In the genomic region with DNA sequence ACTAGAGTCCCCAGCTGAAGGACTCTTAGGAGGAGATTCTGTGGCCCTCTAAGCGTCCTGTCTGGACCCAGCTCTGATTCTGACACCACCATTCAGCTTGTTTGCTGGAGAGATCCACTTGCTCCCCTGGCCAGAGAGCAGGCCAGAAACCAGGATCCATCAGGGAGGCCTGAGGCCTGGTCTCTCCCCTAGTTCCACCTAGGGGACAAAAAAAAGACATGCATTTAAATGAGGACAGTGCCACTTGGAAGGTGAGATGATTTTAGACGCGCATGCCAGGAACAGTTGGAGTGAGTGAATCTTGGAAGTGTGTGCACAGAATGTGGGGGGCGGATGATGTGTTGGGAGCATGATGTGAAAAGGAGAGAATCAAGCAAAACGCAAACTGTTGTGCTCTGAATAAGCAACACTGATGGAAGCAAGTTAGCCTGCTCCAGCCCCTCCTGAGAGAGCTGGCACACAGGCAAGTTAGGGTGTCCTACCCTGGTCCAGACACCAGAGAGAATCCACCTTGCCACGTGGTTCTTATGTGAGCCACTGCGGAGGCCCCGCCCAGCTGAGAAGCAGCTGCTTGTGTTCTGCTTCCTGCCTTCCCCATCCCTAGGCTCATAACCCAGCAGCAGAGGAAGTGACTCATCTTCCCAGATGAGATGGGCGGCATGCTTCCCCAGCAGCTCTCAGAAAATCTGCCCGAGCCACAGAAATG, we compare ENCODE assay signal across 9 cellular contexts. TPM values are rescaled to one million over a fixed set of nuclear protein-coding genes. Genes with fewer than 3 reads are reported as not detected.
DNase-seq lines count a peak whose midpoint lies in the region; ATAC-seq and TF ChIP-seq lines count a peak whose summit lies in the region.
"Had no signal": no experiment of that assay in that cellular context is flagged by ENCODE, and none has a peak within 500 bp of the region (broad histone marks: within the 10 kb centered on the region; RNA-seq: fewer than 3 reads in every experiment).

No MANE protein-coding gene starts in this region.

- TF ChIP-seq CTCF in WI38 (IDR thresholded peaks at IDR 0.05; ENCODE audit: low read depth, low read length) (no peak), brain (conservative IDR thresholded peaks at IDR 0.05) (no peak)

- peaks cover 16% of the 10 kb centered on the region for H3K4me1 Mint-ChIP-seq in brain

- H3K27ac Mint-ChIP-seq in brain = peak overlapping the region in 3 of 5 experiments; percentile 67 to 92 (median 72)

- H3K9me3 Mint-ChIP-seq in brain = no peaks in the 10 kb centered on the region

- H3K27me3 Mint-ChIP-seq in brain = peaks cover 15% of the 10 kb centered on the region

- H3K36me3 Mint-ChIP-seq in brain = no peaks in the 10 kb centered on the region

- peak; percentile 88 for DNase-seq in CMK (ENCODE audit: low read depth)
- peak; percentile 30 for DNase-seq in NCI-H1436 (lab: John Stamatoyannopoulos, UW)
- peak; percentile 97 for DNase-seq in iris pigment epithelial cell (ENCODE audit: low read depth)
- peak; percentile 82 for DNase-seq in stimulated activated CD4-positive, alpha-beta T cell treated with anti-CD3 and anti-CD28 coated beads, Interleukin-1b, Interleukin-23, amount 100 ng/mL, for 48 hours
- no peak for DNase-seq in NCI-H1092 treated with DMSO at 0.1 percent for 48 hours (lab: John Stamatoyannopoulos, UW)

- 0 out of 2 replicates have a peak overlapping the region, but pooled peaks have one; percentile 8 for H3K4me3 ChIP-seq in WI38 (ENCODE audit: low read depth, low read length)
- H3K4me3 ChIP-seq: PC-9 had no signal

- peak; percentile 72 for ATAC-seq in GM21723 (IDR thresholded peaks at IDR 0.05; ENCODE audit: unreplicated experiment)

- H3K4me3 Mint-ChIP-seq in brain = no peak overlapping the region

RNA-seq across cellular contexts. Expression of a gene that starts 8.0 kb away (rescaled TPM):
- polyA plus RNA-seq in brain (ENCODE audit: insufficient read depth, low read depth, low replicate concordance) = 21.9 TPM

RNA-seq across cellular contexts. Expression of a gene that starts 46.2 kb away (rescaled TPM):
- not detected for polyA plus RNA-seq in brain (ENCODE audit: insufficient read depth, low read depth, low replicate concordance)
